18 cellular contexts compared by ENCODE assay signal in the genomic region with DNA sequence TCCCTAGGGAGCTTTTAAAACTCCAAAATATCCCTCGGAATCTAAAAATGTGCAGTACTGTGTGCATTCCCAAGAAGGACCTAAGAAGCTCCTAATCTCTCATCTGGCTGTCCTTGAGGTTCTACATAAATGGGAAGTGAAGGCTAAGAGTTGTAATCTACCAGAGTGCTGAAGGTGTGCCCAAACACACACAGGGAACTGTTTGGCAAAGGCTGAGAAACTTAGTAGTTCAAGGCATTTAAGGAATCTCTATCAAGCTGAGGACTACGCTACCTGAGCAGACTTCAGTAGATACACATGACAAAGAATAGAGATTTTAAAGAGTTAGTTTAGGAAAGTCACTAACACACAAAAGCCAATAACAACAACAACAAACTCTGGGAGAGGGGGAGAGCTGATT.
DNase-seq lines count a peak whose midpoint lies in the region; ATAC-seq and TF ChIP-seq lines count a peak whose summit lies in the region.
"Had no signal": no experiment of that assay in that cellular context is flagged by ENCODE, and none has a peak within 500 bp of the region (broad histone marks: within the 10 kb centered on the region; RNA-seq: fewer than 3 reads in every experiment).

No MANE protein-coding gene starts in this region.

- H3K27me3 Mint-ChIP-seq in WTC11 (ENCODE audit: low read depth) (no peaks in the 10 kb centered on the region), neural crest cell (ENCODE audit: low read depth) (no peaks in the 10 kb centered on the region)

- peaks cover 10% of the 10 kb centered on the region for H3K9me3 Mint-ChIP-seq in WTC11
- H3K9me3 Mint-ChIP-seq in neural crest cell, result peaks cover 5% of the 10 kb centered on the region

- H3K27ac ChIP-seq in gastroesophageal sphincter (peak overlapping the region; percentile 38 to 92 (median 64)), upper lobe of right lung (no peak overlapping the region)
- H3K27ac ChIP-seq: HL-60, RWPE1 had no signal

- H3K36me3 ChIP-seq in gastroesophageal sphincter (no peaks in the 10 kb centered on the region), upper lobe of right lung (no peaks in the 10 kb centered on the region)

- peaks cover 0 to 50% (median 4%) of the 10 kb centered on the region in 3 donors for H3K4me1 ChIP-seq in gastroesophageal sphincter
- no peaks in the 10 kb centered on the region for H3K4me1 ChIP-seq in upper lobe of right lung

- no peak for TF ChIP-seq POLR2A in gastroesophageal sphincter (IDR thresholded peaks at IDR 0.05)

- WGBS in gastroesophageal sphincter (ENCODE audit: low coverage in 1 of 2), 2 donors, result 20 to 43% methylated on average over 2 of the region's 2 CpGs

- ATAC-seq in WTC11, result peak; percentile 71
- no peak for ATAC-seq in gastroesophageal sphincter
- ATAC-seq in upper lobe of right lung, result peak; percentile 52
- no peak for ATAC-seq in GM18511 (IDR thresholded peaks at IDR 0.05; ENCODE audit: unreplicated experiment)
- no peak for ATAC-seq in GM21360 (IDR thresholded peaks at IDR 0.05; ENCODE audit: unreplicated experiment)
- no peak for ATAC-seq in stimulated activated naive CD8-positive, alpha-beta T cell treated with anti-CD3 and anti-CD28 coated beads, Interleukin-15, Interleukin-2, amounts not matched to agents 100 U/mL and 50 U/mL, for 24 hours
- no peak for ATAC-seq in GM19324 (IDR thresholded peaks at IDR 0.05; ENCODE audit: low FRiP score, unreplicated experiment)

- DNase-seq in WTC11 (ENCODE audit: low spot score) (no peak), neural crest cell (ENCODE audit: low read depth, low spot score) (no peak), upper lobe of right lung (no peak)
- DNase-seq in stimulated activated naive CD8-positive, alpha-beta T cell treated with anti-CD3 and anti-CD28 coated beads, Interleukin-15, Interleukin-2, amounts not matched to agents 100 U/mL and 50 U/mL, for 24 hours, result no peak
- DNase-seq: COR-L47, DMS153, H7, NCI-H1417 treated with DMSO at 0.1 percent for 48 hours, NCI-H2029, NCI-H2171 treated with DMSO at 0.1 percent for 48 hours, NCI-H446 treated with DMSO at 0.1 percent for 48 hours, NCI-H748 treated with DMSO at 0.1 percent for 48 hours had no signal

- H3K27ac Mint-ChIP-seq in WTC11, result peak overlapping the region; percentile 1; the same call in 1 of the 2 replicates
- peak overlapping the region; percentile 5 for H3K27ac Mint-ChIP-seq in neural crest cell (ENCODE audit: unreplicated experiment)

- H3K4me3 ChIP-seq in gastroesophageal sphincter (no peak overlapping the region), upper lobe of right lung (no peak overlapping the region)

- TF ChIP-seq CTCF in WTC11 (IDR thresholded peaks at IDR 0.05) (no peak), gastroesophageal sphincter (IDR thresholded peaks at IDR 0.05) (no peak), neural crest cell (conservative IDR thresholded peaks at IDR 0.05) (no peak), upper lobe of right lung (IDR thresholded peaks at IDR 0.05) (no peak)

- intact Hi-C loops in upper lobe of right lung (cut with DNase I), result no loop called here

- H3K4me1 Mint-ChIP-seq in WTC11 (peaks cover 14% of the 10 kb centered on the region), neural crest cell (peaks cover 23% of the 10 kb centered on the region)

- no peak overlapping the region for H3K4me3 Mint-ChIP-seq in WTC11
- H3K4me3 Mint-ChIP-seq in neural crest cell, result no peak overlapping the region

- POLR2A ChIA-PET in WTC11 (lab: Charles Lee), result interaction anchor here (1.3 kb wide), 1 partner anchor 192 kb away, joined by 4 read pairs; the partner anchor contains the start of gene XBP1

- H3K36me3 Mint-ChIP-seq in WTC11 (no peaks in the 10 kb centered on the region), neural crest cell (ENCODE audit: low read depth) (peaks cover 23% of the 10 kb centered on the region)

- H3K27me3 ChIP-seq in gastroesophageal sphincter (no peaks in the 10 kb centered on the region), upper lobe of right lung (no peaks in the 10 kb centered on the region)

- CTCF ChIA-PET in WTC11 (lab: Charles Lee), result interaction anchor here (1.0 kb wide), 1 partner anchor 618 kb away, joined by 3 read pairs; no protein-coding TSS in a partner anchor

- H3K9me3 ChIP-seq in gastroesophageal sphincter (no peaks in the 10 kb centered on the region), upper lobe of right lung (no peaks in the 10 kb centered on the region)

- TF ChIP-seq EP300 in gastroesophageal sphincter (IDR thresholded peaks at IDR 0.05), result no peak

TF ChIP-seq in WTC11, 78 proteins besides CTCF, POLR2A, EP300 and RAD21:
- TF ChIP-seq, protein P1, sequence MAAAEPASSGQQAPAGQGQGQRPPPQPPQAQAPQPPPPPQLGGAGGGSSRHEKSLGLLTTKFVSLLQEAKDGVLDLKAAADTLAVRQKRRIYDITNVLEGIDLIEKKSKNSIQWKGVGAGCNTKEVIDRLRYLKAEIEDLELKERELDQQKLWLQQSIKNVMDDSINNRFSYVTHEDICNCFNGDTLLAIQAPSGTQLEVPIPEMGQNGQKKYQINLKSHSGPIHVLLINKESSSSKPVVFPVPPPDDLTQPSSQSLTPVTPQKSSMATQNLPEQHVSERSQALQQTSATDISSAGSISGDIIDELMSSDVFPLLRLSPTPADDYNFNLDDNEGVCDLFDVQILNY (CRISPR knock-in tag; IDR thresholded peaks at IDR 0.05), result no peak
- no peak for TF ChIP-seq SMAD4 (CRISPR knock-in tag; IDR thresholded peaks at IDR 0.05)
- TF ChIP-seq ZNF416 (CRISPR knock-in tag; IDR thresholded peaks at IDR 0.05), result no peak
- TF ChIP-seq NFATC4 (CRISPR knock-in tag; IDR thresholded peaks at IDR 0.05), result no peak
- no peak for TF ChIP-seq SOX15 (CRISPR knock-in tag; IDR thresholded peaks at IDR 0.05)
- no peak for TF ChIP-seq ZNF317 (CRISPR knock-in tag; IDR thresholded peaks at IDR 0.05; ENCODE audit: borderline replicate concordance, low read depth)
- TF ChIP-seq, protein P2, sequence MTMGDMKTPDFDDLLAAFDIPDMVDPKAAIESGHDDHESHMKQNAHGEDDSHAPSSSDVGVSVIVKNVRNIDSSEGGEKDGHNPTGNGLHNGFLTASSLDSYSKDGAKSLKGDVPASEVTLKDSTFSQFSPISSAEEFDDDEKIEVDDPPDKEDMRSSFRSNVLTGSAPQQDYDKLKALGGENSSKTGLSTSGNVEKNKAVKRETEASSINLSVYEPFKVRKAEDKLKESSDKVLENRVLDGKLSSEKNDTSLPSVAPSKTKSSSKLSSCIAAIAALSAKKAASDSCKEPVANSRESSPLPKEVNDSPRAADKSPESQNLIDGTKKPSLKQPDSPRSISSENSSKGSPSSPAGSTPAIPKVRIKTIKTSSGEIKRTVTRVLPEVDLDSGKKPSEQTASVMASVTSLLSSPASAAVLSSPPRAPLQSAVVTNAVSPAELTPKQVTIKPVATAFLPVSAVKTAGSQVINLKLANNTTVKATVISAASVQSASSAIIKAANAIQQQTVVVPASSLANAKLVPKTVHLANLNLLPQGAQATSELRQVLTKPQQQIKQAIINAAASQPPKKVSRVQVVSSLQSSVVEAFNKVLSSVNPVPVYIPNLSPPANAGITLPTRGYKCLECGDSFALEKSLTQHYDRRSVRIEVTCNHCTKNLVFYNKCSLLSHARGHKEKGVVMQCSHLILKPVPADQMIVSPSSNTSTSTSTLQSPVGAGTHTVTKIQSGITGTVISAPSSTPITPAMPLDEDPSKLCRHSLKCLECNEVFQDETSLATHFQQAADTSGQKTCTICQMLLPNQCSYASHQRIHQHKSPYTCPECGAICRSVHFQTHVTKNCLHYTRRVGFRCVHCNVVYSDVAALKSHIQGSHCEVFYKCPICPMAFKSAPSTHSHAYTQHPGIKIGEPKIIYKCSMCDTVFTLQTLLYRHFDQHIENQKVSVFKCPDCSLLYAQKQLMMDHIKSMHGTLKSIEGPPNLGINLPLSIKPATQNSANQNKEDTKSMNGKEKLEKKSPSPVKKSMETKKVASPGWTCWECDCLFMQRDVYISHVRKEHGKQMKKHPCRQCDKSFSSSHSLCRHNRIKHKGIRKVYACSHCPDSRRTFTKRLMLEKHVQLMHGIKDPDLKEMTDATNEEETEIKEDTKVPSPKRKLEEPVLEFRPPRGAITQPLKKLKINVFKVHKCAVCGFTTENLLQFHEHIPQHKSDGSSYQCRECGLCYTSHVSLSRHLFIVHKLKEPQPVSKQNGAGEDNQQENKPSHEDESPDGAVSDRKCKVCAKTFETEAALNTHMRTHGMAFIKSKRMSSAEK (CRISPR knock-in tag; IDR thresholded peaks at IDR 0.05; ENCODE audit: borderline replicate concordance), result no peak
- TF ChIP-seq ZNF423 (CRISPR knock-in tag; IDR thresholded peaks at IDR 0.05), result no peak
- no peak for TF ChIP-seq TP53 (CRISPR knock-in tag; IDR thresholded peaks at IDR 0.05)
- no peak for TF ChIP-seq MLX (CRISPR knock-in tag; IDR thresholded peaks at IDR 0.05)
- no peak for TF ChIP-seq JAZF1 (CRISPR knock-in tag; IDR thresholded peaks at IDR 0.05)
- TF ChIP-seq TCF7 (CRISPR knock-in tag; IDR thresholded peaks at IDR 0.05; ENCODE audit: low read depth), result no peak
- TF ChIP-seq ZBTB21 (CRISPR knock-in tag; IDR thresholded peaks at IDR 0.05; ENCODE audit: borderline replicate concordance), result no peak
- TF ChIP-seq NR2C2 (CRISPR knock-in tag; IDR thresholded peaks at IDR 0.05), result no peak
TF ChIP-seq in WTC11: peak in this region for 0.

Comparison
In these comparisons a context has a peak if more than half of its experiments do, and no peak if none do; other contexts are left out.
1. ATAC-seq: peak in WTC11 (single experiment) and upper lobe of right lung (single experiment); none in gastroesophageal sphincter (single experiment), GM18511 (single experiment), GM21360 (single experiment), stimulated activated naive CD8-positive, alpha-beta T cell treated with anti-CD3 and anti-CD28 coated beads, Interleukin-15, Interleukin-2, amounts not matched to agents 100 U/mL and 50 U/mL, for 24 hours (single experiment) and GM19324 (single experiment).